ENCODE assay signal across 8 cellular contexts in the genomic region with DNA sequence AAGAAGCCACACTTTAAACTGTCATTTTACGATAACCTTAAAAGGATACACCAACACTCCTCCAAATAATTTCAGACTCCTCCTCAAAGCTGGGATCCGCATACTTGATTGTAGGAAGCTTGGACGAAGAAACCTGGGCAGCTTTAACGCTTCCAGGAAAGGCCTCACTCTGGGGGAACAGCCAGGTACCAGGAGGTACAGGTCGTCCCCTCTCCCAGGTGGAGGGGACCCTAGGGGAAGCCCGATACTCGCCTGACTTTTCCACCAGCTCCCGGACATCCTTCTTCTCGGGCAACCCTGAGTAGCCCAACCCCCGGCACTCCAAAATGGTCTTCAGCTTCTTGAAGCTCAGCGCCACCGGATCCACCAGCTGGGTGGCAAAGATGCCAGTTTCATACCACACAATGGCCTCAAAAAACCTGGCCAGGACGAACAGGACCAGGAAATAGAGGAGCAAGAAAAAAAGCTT. TPM values are rescaled to one million over a fixed set of nuclear protein-coding genes. Genes with fewer than 3 reads are reported as not detected.
DNase-seq lines count a peak whose midpoint lies in the region; ATAC-seq, FAIRE-seq and TF ChIP-seq lines count a peak whose summit lies in the region.

No MANE protein-coding gene starts in this region.

- H3K27me3 ChIP-seq in astrocyte (ENCODE audit: insufficient read depth, low read length) = no peaks in the 10 kb centered on the region
- H3K27me3 ChIP-seq in iPS DF 6.9 (ENCODE audit: control insufficient read depth, insufficient read depth, low read length) = no peaks in the 10 kb centered on the region
- H3K27me3 ChIP-seq in skeletal muscle satellite cell (ENCODE audit: control insufficient read depth, insufficient read depth, low read length) = no peaks in the 10 kb centered on the region

- H3K4me3 ChIP-seq in astrocyte (ENCODE audit: insufficient read depth, low read depth, low read length) (peak overlapping the region; percentile 78), iPS DF 6.9 (ENCODE audit: low read length) (peak overlapping the region; percentile 66), skeletal muscle satellite cell (ENCODE audit: low read length) (peak overlapping the region; percentile 87)

- H3K9me3 ChIP-seq in astrocyte (ENCODE audit: insufficient read depth, low read depth, low read length) (no peaks in the 10 kb centered on the region), iPS DF 6.9 (ENCODE audit: control insufficient read depth, insufficient read depth, low read length) (no peaks in the 10 kb centered on the region), skeletal muscle satellite cell (replicated peaks; ENCODE audit: low read length) (no peaks in the 10 kb centered on the region)

- H3K4me1 Mint-ChIP-seq in astrocyte (ENCODE audit: low read depth, unreplicated experiment) = peaks cover 14% of the 10 kb centered on the region

- H3K27ac Mint-ChIP-seq in astrocyte (ENCODE audit: unreplicated experiment) = peak overlapping the region; percentile 91

- H3K9ac ChIP-seq in astrocyte (ENCODE audit: low read length) = peak overlapping the region; percentile 91
- H3K9ac ChIP-seq in skeletal muscle satellite cell (ENCODE audit: low read depth, low read length) = peak overlapping the region; percentile 96

- FAIRE-seq in astrocyte (lab: Jason Lieb, UNC) = no peak

- peaks cover 3% of the 10 kb centered on the region for H4K20me1 ChIP-seq in astrocyte (ENCODE audit: insufficient read depth, low read length)

- TF ChIP-seq CTCF in astrocyte (IDR thresholded peaks at IDR 0.05; ENCODE audit: insufficient read depth, low read depth, low read length) = no peak

- peak overlapping the region; percentile 62 for H2AFZ ChIP-seq in astrocyte (ENCODE audit: low read depth, low read length)

- H3K36me3 Mint-ChIP-seq in astrocyte (ENCODE audit: low read depth, unreplicated experiment) = peaks cover 2% of the 10 kb centered on the region

- no peak for ATAC-seq in activated CD4-positive, CD25-positive, alpha-beta regulatory T cell treated with anti-CD3 and anti-CD28 coated beads, Interleukin-2, amount 50 U/mL, for 24 hours

- peaks cover 42% of the 10 kb centered on the region for H3K79me2 ChIP-seq in astrocyte (ENCODE audit: insufficient read depth, low read length)

- peak overlapping the region; percentile 88 for H3K27ac ChIP-seq in astrocyte (ENCODE audit: low read depth, low read length)
- no peak overlapping the region for H3K27ac ChIP-seq in iPS DF 6.9 (ENCODE audit: low read length)

- peak; percentile 39 for DNase-seq in activated CD4-positive, CD25-positive, alpha-beta regulatory T cell treated with anti-CD3 and anti-CD28 coated beads, Interleukin-2, amount 50 U/mL, for 72 hours
- DNase-seq in OCI-M1 (lab: John Stamatoyannopoulos, UW) = peak; percentile 43
- no peak for DNase-seq in astrocyte (ENCODE audit: low read depth)
- DNase-seq in iPS DF 6.9 (ENCODE audit: low read depth, low spot score) = no peak
- DNase-seq in NCI-H2107 (lab: John Stamatoyannopoulos, UW) = no peak
- no peak for DNase-seq in SKM-1 treated with dmso at 0.1 percent for 144 hours (lab: John Stamatoyannopoulos, UW; ENCODE audit: unreplicated experiment)

- no peaks in the 10 kb centered on the region for H3K9me3 Mint-ChIP-seq in astrocyte (ENCODE audit: unreplicated experiment)

- WGBS in iPS DF 6.9 (ENCODE audit: insufficient coverage, insufficient read length) = no CpG with 5 or more reads among the region's 13 CpGs

- H3K4me1 ChIP-seq in astrocyte (ENCODE audit: insufficient read depth, low read length) (no peaks in the 10 kb centered on the region), iPS DF 6.9 (ENCODE audit: control insufficient read depth, insufficient read depth, low read length) (0 out of 2 replicates have a peak, but pooled peaks cover 1% of the 10 kb centered on the region), skeletal muscle satellite cell (ENCODE audit: control insufficient read depth, insufficient read depth, low read length) (peaks cover 5% of the 10 kb centered on the region)

- H3K36me3 ChIP-seq in astrocyte (ENCODE audit: insufficient read depth, low read length) = peaks cover 7% of the 10 kb centered on the region
- no peaks in the 10 kb centered on the region for H3K36me3 ChIP-seq in iPS DF 6.9 (ENCODE audit: control insufficient read depth, insufficient read depth, low read length)
- peaks cover 18% of the 10 kb centered on the region for H3K36me3 ChIP-seq in skeletal muscle satellite cell (ENCODE audit: insufficient read depth, low read length)

- no peaks in the 10 kb centered on the region for H3K27me3 Mint-ChIP-seq in astrocyte (ENCODE audit: low read depth, unreplicated experiment)

- H3K4me3 Mint-ChIP-seq in astrocyte (ENCODE audit: unreplicated experiment) = peak overlapping the region; percentile 97

- peak overlapping the region; percentile 92 for H3K4me2 ChIP-seq in astrocyte (ENCODE audit: low read length)
- H3K4me2 ChIP-seq in skeletal muscle satellite cell (ENCODE audit: low read length) = peak overlapping the region; percentile 89

RNA-seq across cellular contexts. Expression of a gene that starts 1.2 kb away (rescaled TPM):
- 21.4 and 21.5 TPM in 2 replicates for total RNA-seq in astrocyte
- 8.6 and 11.8 TPM in 2 replicates for total RNA-seq in skeletal muscle satellite cell (2012; rRNA removed)

RNA-seq across cellular contexts. Expression of a gene that starts 59.2 kb away (rescaled TPM):
- 81.1 and 91.0 TPM in 2 replicates for total RNA-seq in astrocyte
- total RNA-seq in skeletal muscle satellite cell (2012; rRNA removed) = 43.7 and 45.6 TPM in 2 replicates

Comparison
In these comparisons a context has a peak if more than half of its experiments do, and no peak if none do; other contexts are left out.
1. DNase-seq: peak in activated CD4-positive, CD25-positive, alpha-beta regulatory T cell treated with anti-CD3 and anti-CD28 coated beads, Interleukin-2, amount 50 U/mL, for 72 hours (single experiment) and OCI-M1 (single experiment); none in astrocyte (single experiment), iPS DF 6.9 (single experiment), NCI-H2107 (single experiment) and SKM-1 treated with dmso at 0.1 percent for 144 hours (single experiment).
2. Peak in every context shown above with its lines, with median percentiles within 50 percentile points of each other: H3K4me3 ChIP-seq.